9 cellular contexts compared by ENCODE assay signal in genomic region chr6:42402184-42402583, GRCh38. TPM values are rescaled to one million over a fixed set of nuclear protein-coding genes. Genes with fewer than 3 reads are reported as not detected.
DNase-seq lines count a peak whose midpoint lies in the region; ATAC-seq, FAIRE-seq and TF ChIP-seq lines count a peak whose summit lies in the region.
"Had no signal": no experiment of that assay in that cellular context is flagged by ENCODE, and none has a peak within 500 bp of the region (broad histone marks: within the 10 kb centered on the region; RNA-seq: fewer than 3 reads in every experiment).

No MANE protein-coding gene starts in this region.

- no peak overlapping the region for H3K4me3 ChIP-seq in fibroblast of mammary gland (ENCODE audit: control insufficient read depth, low read depth, low read length)
- no peak overlapping the region for H3K4me3 ChIP-seq in right cardiac atrium (ENCODE audit: low read length)

- 83% methylated on average over 5 of the region's 5 CpGs for WGBS in right cardiac atrium

- H3K27me3 ChIP-seq in right cardiac atrium (ENCODE audit: control insufficient read depth, insufficient read depth) = no peaks in the 10 kb centered on the region

- H3K9me3 ChIP-seq in right cardiac atrium (ENCODE audit: control insufficient read depth, low read length) = no peaks in the 10 kb centered on the region

- H3K4me1 ChIP-seq in right cardiac atrium (ENCODE audit: control insufficient read depth, insufficient read depth, low read length) = peaks cover 6% of the 10 kb centered on the region

- intact Hi-C loops in right cardiac atrium (cut with DNase I) = no loop called here

- DNase-seq in fibroblast of mammary gland (ENCODE audit: low read depth) = peak; percentile 48
- no peak for DNase-seq in ACHN
- no peak for DNase-seq in cerebellar nuclear complex (lab: John Stamatoyannopoulos, UW)
- DNase-seq in right cardiac atrium = no peak
- DNase-seq in D721Med (ENCODE audit: insufficient read length, low spot score) = no peak

- in situ Hi-C loops in ACHN (cut with HindIII; ENCODE audit: low pct_ligation_motif_present, low pct_unique_long_range_greater_than_20kb, low sequenced_read_pairs) = no loop called here

- TF ChIP-seq CTCF in fibroblast of mammary gland (conservative IDR thresholded peaks at IDR 0.05; ENCODE audit: control insufficient read depth, insufficient read depth, low read depth, low read length) (no peak), D721Med (IDR thresholded peaks at IDR 0.05; ENCODE audit: insufficient read depth, missing control alignments) (no peak)

- peak; percentile 71 for ATAC-seq in GM18498 (IDR thresholded peaks at IDR 0.05; ENCODE audit: unreplicated experiment)
- peak; percentile 67 for ATAC-seq in HG02763 (IDR thresholded peaks at IDR 0.05; ENCODE audit: unreplicated experiment)
- peak; percentile 94 to 95 for ATAC-seq in activated CD4-positive, CD25-positive, alpha-beta regulatory T cell treated with anti-CD3 and anti-CD28 coated beads, Interleukin-2, amount 50 U/mL, for 24 hours
- no peak for ATAC-seq in right cardiac atrium

- no peak overlapping the region for H3K27ac ChIP-seq in right cardiac atrium (ENCODE audit: low read length)

- FAIRE-seq in D721Med (lab: Jason Lieb, UNC) = no peak

RNA-seq across cellular contexts. Expression of gene TRERF1, which starts 49.5 kb away (rescaled TPM):
- total RNA-seq in right cardiac atrium = 1 to 10 TPM; 2.1 to 3.1 (median 2.5) TPM
- 1.2 TPM for polyA plus RNA-seq in right cardiac atrium
- total RNA-seq: dermis microvascular lymphatic vessel endothelial cell had no signal

Comparison
In these comparisons a context has a peak if more than half of its experiments do, and no peak if none do; other contexts are left out.
1. ATAC-seq: peak in GM18498 (single experiment), HG02763 (single experiment) and activated CD4-positive, CD25-positive, alpha-beta regulatory T cell treated with anti-CD3 and anti-CD28 coated beads, Interleukin-2, amount 50 U/mL, for 24 hours (2 of 2); none in right cardiac atrium (0 of 2).